12 cellular contexts compared by ENCODE assay signal in genomic region chr6:87645080-87645479, GRCh38. TPM values are rescaled to one million over a fixed set of nuclear protein-coding genes. Genes with fewer than 3 reads are reported as not detected.
DNase-seq lines count a peak whose midpoint lies in the region; ATAC-seq and TF ChIP-seq lines count a peak whose summit lies in the region.
"Had no signal": no experiment of that assay in that cellular context is flagged by ENCODE, and none has a peak within 500 bp of the region (broad histone marks: within the 10 kb centered on the region; RNA-seq: fewer than 3 reads in every experiment).

No MANE protein-coding gene starts in this region.

- H3K36me3 ChIP-seq in CD8-positive, alpha-beta memory T cell (ENCODE audit: insufficient read depth, low read length), result no peaks in the 10 kb centered on the region
- no peaks in the 10 kb centered on the region for H3K36me3 ChIP-seq in lower lobe of right lung
- H3K36me3 ChIP-seq in mucosa of descending colon (ENCODE audit: low read depth), result no peaks in the 10 kb centered on the region

- peaks cover 12 to 16% (median 14%) of the 10 kb centered on the region in 3 donors for H3K4me1 Mint-ChIP-seq in CD8-positive, alpha-beta memory T cell
- H3K4me1 Mint-ChIP-seq in T-cell, result peaks cover 0 to 19% (median 15%) of the 10 kb centered on the region in 3 donors

- H3K4me3 Mint-ChIP-seq in CD8-positive, alpha-beta memory T cell, result peak overlapping the region; percentile 48 to 88 (median 86)
- H3K4me3 Mint-ChIP-seq in T-cell, result peak overlapping the region; percentile 57 to 76 (median 71)

- POLR2A ChIA-PET in CD8-positive, alpha-beta memory T cell (lab: Charles Lee), result no interaction called here
- POLR2A ChIA-PET in T-cell (lab: Charles Lee), result interaction anchor here (0.6 to 1.1 kb wide), 3 partner anchors 11 to 53 kb away, joined by 4 to 8 read pairs (median 4); no protein-coding TSS in a partner anchor

- no peaks in the 10 kb centered on the region for H3K27me3 ChIP-seq in CD8-positive, alpha-beta memory T cell (ENCODE audit: insufficient read depth, low read length, poor library complexity, severe bottlenecking)
- H3K27me3 ChIP-seq in lower lobe of right lung (ENCODE audit: low read depth), result no peaks in the 10 kb centered on the region
- H3K27me3 ChIP-seq: sigmoid colon had no signal

- no peak overlapping the region for H3K27ac ChIP-seq in CD8-positive, alpha-beta memory T cell (ENCODE audit: low read depth, low read length)
- no peak overlapping the region for H3K27ac ChIP-seq in lower lobe of right lung
- H3K27ac ChIP-seq: sigmoid colon had no signal

- TF ChIP-seq CTCF in lower lobe of right lung (IDR thresholded peaks at IDR 0.05), result no peak
- no peak for TF ChIP-seq CTCF in mucosa of descending colon (IDR thresholded peaks at IDR 0.05)

- peak overlapping the region; percentile 36 for H3K4me3 ChIP-seq in CD8-positive, alpha-beta memory T cell (ENCODE audit: low read length)
- H3K4me3 ChIP-seq in lower lobe of right lung, result peak overlapping the region; percentile 9
- H3K4me3 ChIP-seq in mucosa of descending colon, result no peak overlapping the region
- H3K4me3 ChIP-seq: sigmoid colon had no signal

- CTCF ChIA-PET in CD8-positive, alpha-beta memory T cell (lab: Charles Lee), result no interaction called here
- CTCF ChIA-PET in T-cell (lab: Charles Lee), result interaction anchor here in 1 of 2 donors (0.6 to 0.7 kb wide), 2 partner anchors 16 to 1308 kb away, joined by 6 to 7 read pairs; no protein-coding TSS in a partner anchor

- no peaks in the 10 kb centered on the region for H3K27me3 Mint-ChIP-seq in CD8-positive, alpha-beta memory T cell
- no peaks in the 10 kb centered on the region for H3K27me3 Mint-ChIP-seq in T-cell

- peaks cover 0 to 29% (median 4%) of the 10 kb centered on the region in 3 donors for H3K36me3 Mint-ChIP-seq in CD8-positive, alpha-beta memory T cell
- H3K36me3 Mint-ChIP-seq in T-cell, result peaks cover 23% of the 10 kb centered on the region

- intact Hi-C loops in lower lobe of right lung (cut with DNase I) (no loop called here), mucosa of descending colon (cut with DNase I, micrococcal nuclease) (no loop called here)

- H3K27ac Mint-ChIP-seq in CD8-positive, alpha-beta memory T cell, result peak overlapping the region; percentile 29 to 95 (median 92)
- H3K27ac Mint-ChIP-seq in T-cell, result peak overlapping the region; percentile 81 to 82

- no peaks in the 10 kb centered on the region for H3K4me1 ChIP-seq in CD8-positive, alpha-beta memory T cell (ENCODE audit: insufficient read depth, low read length)
- H3K4me1 ChIP-seq in lower lobe of right lung (no peaks in the 10 kb centered on the region), mucosa of descending colon (ENCODE audit: low read depth) (no peaks in the 10 kb centered on the region)
- H3K4me1 ChIP-seq: sigmoid colon had no signal

- DNase-seq in CD8-positive, alpha-beta memory T cell, result no peak
- DNase-seq in T-cell, result peak in 1 of 34 experiments; percentile 1
- no peak for DNase-seq in lower lobe of right lung
- DNase-seq in occipital lobe (lab: John Stamatoyannopoulos, UW), result no peak
- no peak for DNase-seq in mucosa of descending colon
- DNase-seq in DMS153 (lab: John Stamatoyannopoulos, UW), result no peak
- DNase-seq: activated effector memory CD4-positive, alpha-beta T cell treated with Interleukin-2 at 50 U/mL for 16 hours; SIG-M5; sigmoid colon had no signal

- peak; percentile 59 for ATAC-seq in GM19324 (IDR thresholded peaks at IDR 0.05; ENCODE audit: low FRiP score, unreplicated experiment)
- ATAC-seq in T-cell (replicated peaks in 1 of 4), result peak in 3 of 4 experiments; percentile 40 to 54 (median 53)
- ATAC-seq in lower lobe of right lung, result no peak
- ATAC-seq in GM19452 (IDR thresholded peaks at IDR 0.05; ENCODE audit: unreplicated experiment), result no peak
- no peak for ATAC-seq in mucosa of descending colon
- ATAC-seq: left lobe of liver had no signal

- no peaks in the 10 kb centered on the region for H3K9me3 Mint-ChIP-seq in CD8-positive, alpha-beta memory T cell
- no peaks in the 10 kb centered on the region for H3K9me3 Mint-ChIP-seq in T-cell

- H3K9me3 ChIP-seq in CD8-positive, alpha-beta memory T cell (ENCODE audit: low read length), result no peaks in the 10 kb centered on the region
- no peaks in the 10 kb centered on the region for H3K9me3 ChIP-seq in lower lobe of right lung
- no peaks in the 10 kb centered on the region for H3K9me3 ChIP-seq in mucosa of descending colon
- H3K9me3 ChIP-seq: sigmoid colon had no signal

RNA-seq across cellular contexts. Expression of gene ORC3, which starts 55.1 kb away (rescaled TPM):
- total RNA-seq in CD8-positive, alpha-beta memory T cell, result 10 to 100 TPM; 31.1 to 33.5 TPM
- 34.1 TPM for polyA plus RNA-seq in CD8-positive, alpha-beta memory T cell
- total RNA-seq in T-cell (10 to 100 TPM; 15.9 to 20.9 (median 20.4) TPM), lower lobe of right lung (16.6 TPM), occipital lobe (49.9 TPM), mucosa of descending colon (10 to 100 TPM; 15.9 to 17.3 (median 16.1) TPM)

RNA-seq across cellular contexts. Expression of gene RARS2, which starts 55.3 kb away (rescaled TPM):
- 10 to 100 TPM; 19.2 to 20.6 TPM for total RNA-seq in CD8-positive, alpha-beta memory T cell
- 27.9 TPM for polyA plus RNA-seq in CD8-positive, alpha-beta memory T cell
- total RNA-seq in T-cell (10 to 100 TPM; 27.5 to 31.4 (median 28.4) TPM), lower lobe of right lung (26.4 TPM), occipital lobe (40.4 TPM), mucosa of descending colon (10 to 100 TPM; 27.8 to 34.4 (median 30.7) TPM)

RNA-seq across cellular contexts. Expression of gene AKIRIN2, which starts 57.0 kb away (rescaled TPM):
- total RNA-seq in CD8-positive, alpha-beta memory T cell, result 10 to 100 TPM; 47.3 to 49.3 TPM
- polyA plus RNA-seq in CD8-positive, alpha-beta memory T cell, result 55.6 TPM
- total RNA-seq in T-cell (10 to 100 TPM; 52.5 to 81.9 (median 66.0) TPM), lower lobe of right lung (67.6 TPM), occipital lobe (68.8 TPM), mucosa of descending colon (10 to 100 TPM; 32.3 to 41.0 (median 33.2) TPM)

Comparison
In these comparisons a context has a peak if more than half of its experiments do, and no peak if none do; other contexts are left out.
1. ATAC-seq: peak in GM19324 (single experiment) and T-cell (3 of 4); none in lower lobe of right lung (0 of 2), GM19452 (single experiment) and mucosa of descending colon (single experiment).